Comparison of ENCODE assay signal across 8 cellular contexts in the genomic region with DNA sequence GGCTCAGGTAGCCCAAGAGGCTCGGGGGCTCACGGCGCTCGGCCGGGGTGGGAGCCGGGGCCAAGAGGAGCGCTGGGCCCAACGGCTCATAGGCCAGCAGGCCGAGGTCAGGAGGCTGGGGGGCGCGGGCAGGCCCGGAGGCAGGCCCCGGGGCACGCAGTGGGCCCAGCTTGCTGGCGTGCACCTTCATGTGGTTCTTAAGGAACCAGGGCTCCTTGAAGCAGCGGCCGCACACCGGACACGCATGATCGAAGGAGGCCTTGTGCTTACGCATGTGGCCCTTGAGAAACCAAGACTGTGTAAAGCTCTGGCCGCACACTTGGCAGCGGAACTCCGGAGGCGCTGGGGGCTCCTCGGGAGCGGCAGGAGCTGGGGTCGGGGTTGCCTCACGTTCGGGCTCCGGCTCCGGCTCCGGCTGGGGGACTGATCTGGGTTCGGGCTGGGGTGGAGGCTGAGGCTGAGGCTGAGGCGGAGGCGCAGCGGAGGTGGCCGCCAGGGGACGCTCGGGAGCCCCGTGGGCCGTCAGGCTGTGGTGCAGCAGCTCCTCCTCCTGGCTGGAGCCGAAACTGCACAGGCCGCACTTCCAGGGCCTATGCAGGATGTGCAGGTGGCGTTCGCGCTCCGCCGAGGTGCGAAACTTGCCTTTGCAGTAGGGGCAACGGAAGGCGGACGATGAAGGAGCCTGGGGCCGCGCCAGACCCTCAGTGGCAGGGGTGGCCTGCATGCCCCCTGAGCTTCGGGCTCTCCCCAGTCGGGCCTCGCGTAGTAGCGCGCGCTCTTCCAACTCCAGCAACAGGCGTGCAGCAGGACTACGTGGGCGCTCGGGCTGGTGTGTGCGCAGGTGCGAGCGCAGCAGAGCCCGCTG. TPM values are rescaled to one million over a fixed set of nuclear protein-coding genes. Genes with fewer than 3 reads are reported as not detected.
DNase-seq lines count a peak whose midpoint lies in the region; ATAC-seq and TF ChIP-seq lines count a peak whose summit lies in the region.

No MANE protein-coding gene starts in this region.

- no peaks in the 10 kb centered on the region for H3K9me3 ChIP-seq in ovary
- no peaks in the 10 kb centered on the region for H3K9me3 ChIP-seq in transverse colon

- DNase-seq in C1 segment of cervical spinal cord (lab: John Stamatoyannopoulos, UW) (peak in 13 of 14 donors; percentile 22 to 84 (median 59)), RPMI8226 (peak; percentile 82), foreskin melanocyte (peak; percentile 37), ovary (peak; percentile 73 to 92 (median 89)), transverse colon (peak; percentile 92)
- peak; percentile 88 for DNase-seq in activated T-helper 9 cell treated with anti-CD3 and anti-CD28 coated beads, Interleukin-2, amount 50 U/mL, for 16 hours (ENCODE audit: low read depth)

- no peak overlapping the region for H3K27ac ChIP-seq in ovary
- H3K27ac ChIP-seq in transverse colon: peak overlapping the region in 3 of 4 donors; percentile 15 to 52 (median 45)

- peak; percentile 99 to 100 (median 100) for TF ChIP-seq CTCF in ovary (IDR thresholded peaks at IDR 0.05)
- peak; percentile 100 for TF ChIP-seq CTCF in transverse colon (IDR thresholded peaks at IDR 0.05)

- TF ChIP-seq POLR2A in ovary (IDR thresholded peaks at IDR 0.05): peak; percentile 53
- no peak for TF ChIP-seq POLR2A in transverse colon (IDR thresholded peaks at IDR 0.05)

- 40 to 56% (median 45%) methylated on average over 39 to 70 of the region's 70 CpGs for WGBS in ovary, 3 donors
- WGBS in transverse colon (ENCODE audit: low coverage in 1 of 2), 2 donors: 43% methylated on average over 60 of the region's 70 CpGs; no CpG with 5 or more reads in 1 of the 2 donors

- ATAC-seq in GM19035 (IDR thresholded peaks at IDR 0.05; ENCODE audit: unreplicated experiment) (peak; percentile 84), HG03342 (IDR thresholded peaks at IDR 0.05; ENCODE audit: unreplicated experiment) (peak; percentile 85)

- H3K4me1 ChIP-seq in ovary (ENCODE audit: insufficient read depth): no peaks in the 10 kb centered on the region
- H3K4me1 ChIP-seq in transverse colon: peaks cover 11 to 57% (median 42%) of the 10 kb centered on the region in 4 donors

- H3K36me3 ChIP-seq in ovary (no peaks in the 10 kb centered on the region), transverse colon (peaks cover 0 to 16% (median 6%) of the 10 kb centered on the region in 4 donors)

- H3K4me3 ChIP-seq in ovary (no peak overlapping the region), transverse colon (no peak overlapping the region)

- intact Hi-C loops in ovary (cut with DNase I) (loop anchor here in 3 of 4 donors (2.0 to 10.0 kb wide), 4 partner anchors 22 to 408 kb away; a partner anchor contains a TSS), transverse colon (cut with DNase I; ENCODE audit: low total_unique reads) (loop anchor here (1.0 to 2.0 kb wide), 2 partner anchors 12 to 24 kb away; no protein-coding TSS in a partner anchor)

- no peak for TF ChIP-seq EP300 in ovary (IDR thresholded peaks at IDR 0.05)
- TF ChIP-seq EP300 in transverse colon (IDR thresholded peaks at IDR 0.05; ENCODE audit: low read depth): no peak

- in situ Hi-C loops in transverse colon (cut with MboI; ENCODE audit: low pct_ligation_motif_present in 1 of 4, low pct_unique_long_range_greater_than_20kb in 1 of 4, low sequenced_read_pairs in 3 of 4): no loop called here

- H3K27me3 ChIP-seq in ovary (no peaks in the 10 kb centered on the region), transverse colon (no peaks in the 10 kb centered on the region)

RNA-seq across cellular contexts. Expression of a gene that starts 6.1 kb away (rescaled TPM):
- total RNA-seq in ovary (10 to 100 TPM; 27.7 to 60.9 (median 33.4) TPM), transverse colon (100 to 1,000 TPM in 2 of 4 donors, 10 to 100 TPM in 2; 68.4 to 135 (median 94.5) TPM)
- polyA plus RNA-seq in ovary: 10 to 100 TPM in 1 of 2 donors, 1 to 10 TPM in 1; 4.8 to 31.0 TPM

RNA-seq across cellular contexts. Expression of a gene that starts 8.5 kb away (rescaled TPM):
- 1 to 10 TPM in 2 of 7 donors, under 1 TPM in 5; 0.24 to 1.3 (median 0.56) TPM for total RNA-seq in ovary
- under 1 TPM; 0.40 to 0.98 TPM for polyA plus RNA-seq in ovary
- 10 to 100 TPM; 13.1 to 63.7 (median 41.9) TPM for total RNA-seq in transverse colon

RNA-seq across cellular contexts. Expression of a gene that starts 22.3 kb away (rescaled TPM):
- total RNA-seq in ovary (10 to 100 TPM; 31.0 to 98.3 (median 66.1) TPM), transverse colon (100 to 1,000 TPM in 1 of 4 donors, 10 to 100 TPM in 3; 55.6 to 138 (median 62.2) TPM)
- polyA plus RNA-seq in ovary: 10 to 100 TPM; 29.8 to 34.3 TPM

RNA-seq across cellular contexts. Expression of a gene that starts 34.8 kb away (rescaled TPM):
- total RNA-seq in ovary (not detected), transverse colon (not detected)
- polyA plus RNA-seq in ovary: not detected

RNA-seq across cellular contexts. Expression of a gene that starts 50.2 kb away (rescaled TPM):
- total RNA-seq in ovary (not detected), transverse colon (under 1 TPM in 1 of 4 donors, not detected in 3; 0.48 TPM)
- polyA plus RNA-seq in ovary: not detected

Comparison
In these comparisons a context has a peak if more than half of its experiments do, and no peak if none do; other contexts are left out.
1. DNase-seq: peak in every context shown above with its lines; median percentile 92 in transverse colon; 89 in ovary; 88 in activated T-helper 9 cell treated with anti-CD3 and anti-CD28 coated beads, Interleukin-2, amount 50 U/mL, for 16 hours; 82 in RPMI8226; 59 in C1 segment of cervical spinal cord; 37 in foreskin melanocyte.
2. H3K27ac ChIP-seq: peak in transverse colon (3 of 4); none in ovary (0 of 2).
3. RNA of a gene that starts 8.5 kb away (total RNA-seq): 13.1 to 63.7 TPM in transverse colon; 0.24 to 1.3 TPM in ovary; every median in the first group is over 4 times any median in the second.